ENCODE assay signal across 18 cellular contexts in the genomic region with DNA sequence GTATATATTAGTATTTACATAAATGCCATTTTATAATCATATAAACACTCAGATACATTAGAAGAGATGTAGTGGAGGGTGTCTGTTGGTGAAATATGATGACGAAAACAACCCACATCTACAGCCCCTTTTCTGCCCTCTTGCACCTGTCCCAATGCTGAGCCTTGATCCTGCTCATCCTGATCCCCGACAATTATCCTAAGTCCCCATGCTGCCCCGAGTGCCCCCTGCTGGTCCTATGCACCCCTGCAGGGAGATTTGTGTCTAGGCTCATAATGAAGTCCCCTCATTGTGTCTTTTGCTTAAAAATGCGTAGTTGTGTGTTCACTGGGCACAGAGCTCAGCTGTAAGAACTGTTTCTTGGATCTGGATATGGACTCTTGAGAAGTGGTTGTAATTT.
"Had no signal": no experiment of that assay in that cellular context is flagged by ENCODE, and none has a peak within 500 bp of the region (broad histone marks: within the 10 kb centered on the region; RNA-seq: fewer than 3 reads in every experiment).

No MANE protein-coding gene starts in this region.

- H3K36me3 Mint-ChIP-seq: natural killer cell had no signal

- H3K4me1 ChIP-seq: heart left ventricle, sigmoid colon, stomach, transverse colon had no signal

- H3K4me3 ChIP-seq: coronary artery, heart left ventricle, mucosa of descending colon, sigmoid colon, skin epidermis, stomach, thoracic aorta, transverse colon had no signal

- ATAC-seq: heart left ventricle, left colon, left ventricle myocardium superior, mucosa of descending colon, natural killer cell had no signal

- DNase-seq: effector CD4-positive, alpha-beta T cell; endodermal cell; foreskin melanocyte; heart left ventricle; hippocampal formation; left colon; left ventricle myocardium superior; mucosa of descending colon; natural killer cell; sigmoid colon; stimulated activated naive CD4-positive, alpha-beta T cell; stomach; substantia nigra; transverse colon had no signal

- H3K36me3 ChIP-seq: heart left ventricle, sigmoid colon, stomach, thoracic aorta, transverse colon had no signal

- H3K27ac ChIP-seq: coronary artery, heart left ventricle, sigmoid colon, skin epidermis, stomach, thoracic aorta, transverse colon had no signal

- H3K9me3 ChIP-seq: heart left ventricle, mucosa of descending colon, sigmoid colon, stomach, thoracic aorta, transverse colon had no signal

- H3K27me3 ChIP-seq: heart left ventricle, sigmoid colon, stomach, transverse colon had no signal

- H3K27ac Mint-ChIP-seq: endodermal cell, natural killer cell had no signal

- H3K4me1 Mint-ChIP-seq: endodermal cell, natural killer cell, neural crest cell had no signal

- H3K4me3 Mint-ChIP-seq: endodermal cell, natural killer cell, neural crest cell had no signal

- H3K9me3 Mint-ChIP-seq: natural killer cell, neural crest cell had no signal
